ENCODE assay signal across 15 cellular contexts in genomic region chr12:56679834-56680575, GRCh38. TPM values are rescaled to one million over a fixed set of nuclear protein-coding genes. Genes with fewer than 3 reads are reported as not detected.
DNase-seq lines count a peak whose midpoint lies in the region; TF ChIP-seq lines count a peak whose summit lies in the region.
"Had no signal": no experiment of that assay in that cellular context is flagged by ENCODE, and none has a peak within 500 bp of the region (broad histone marks: within the 10 kb centered on the region; RNA-seq: fewer than 3 reads in every experiment).

No MANE protein-coding gene starts in this region.

- H3K79me1 ChIP-seq in mesendoderm (ENCODE audit: low read length) = peaks cover 4% of the 10 kb centered on the region

- no peak overlapping the region for H3K4me3 ChIP-seq in mesendoderm (ENCODE audit: low read length)

- TF ChIP-seq CTCF in RWPE1 (conservative IDR thresholded peaks at IDR 0.05; ENCODE audit: low read depth) = no peak

- H3K4me1 Mint-ChIP-seq in activated naive CD4-positive, alpha-beta T cell treated with anti-CD3 and anti-CD28 coated beads for 36 hours (ENCODE audit: low read depth) = peaks cover 82% of the 10 kb centered on the region
- H3K4me1 Mint-ChIP-seq in dendritic cell treated with granulocyte-macrophage colony-stimulating factor and Interleukin-4, amounts not matched to agents 40 ng/mL and 50 ng/mL, for 4 days (ENCODE audit: low read depth) = peaks cover 53% of the 10 kb centered on the region

- H3K79me2 ChIP-seq in mesendoderm (ENCODE audit: control insufficient read depth, insufficient read depth, low read length) = peaks cover 95% of the 10 kb centered on the region

- CTCF ChIA-PET in activated naive CD4-positive, alpha-beta T cell treated with anti-CD3 and anti-CD28 coated beads for 36 hours (lab: Charles Lee) = interaction anchor here (0.6 to 0.9 kb wide), 4 partner anchors 10 to 50 kb away, joined by 3 to 4 read pairs (median 3); partner anchors contain the start of gene BAZ2A
- CTCF ChIA-PET in RWPE1 (lab: Yijun Ruan, JAX) = interaction anchor here (0.6 kb wide), 1 partner anchor 47 kb away, joined by 3 read pairs; no protein-coding TSS in a partner anchor

- no peak overlapping the region for H3K4me2 ChIP-seq in mesendoderm (ENCODE audit: low read length)

- H3K4me1 ChIP-seq in mesendoderm (ENCODE audit: control insufficient read depth, low read depth, low read length) = no peaks in the 10 kb centered on the region

- H3K27me3 ChIP-seq in mesendoderm (ENCODE audit: insufficient read depth, low read length, poor library complexity) = no peaks in the 10 kb centered on the region
- H3K27me3 ChIP-seq: brain microvascular endothelial cell had no signal

- no peak overlapping the region for H3K56ac ChIP-seq in mesendoderm (ENCODE audit: low read length)

- POLR2A ChIA-PET in RWPE1 (lab: Yijun Ruan, JAX; ENCODE audit: low non-redundant PET) = no interaction called here

- H3K4me3 Mint-ChIP-seq in activated naive CD4-positive, alpha-beta T cell treated with anti-CD3 and anti-CD28 coated beads for 36 hours = no peak overlapping the region
- no peak overlapping the region for H3K4me3 Mint-ChIP-seq in dendritic cell treated with granulocyte-macrophage colony-stimulating factor and Interleukin-4, amounts not matched to agents 40 ng/mL and 50 ng/mL, for 4 days
- H3K4me3 Mint-ChIP-seq: activated B cell treated with CpG ODN at 0.5 μM for 24 hours had no signal

- H3K27ac Mint-ChIP-seq in activated naive CD4-positive, alpha-beta T cell treated with anti-CD3 and anti-CD28 coated beads for 36 hours = peak overlapping the region; percentile 58
- peak overlapping the region; percentile 34 for H3K27ac Mint-ChIP-seq in dendritic cell treated with granulocyte-macrophage colony-stimulating factor and Interleukin-4, amounts not matched to agents 40 ng/mL and 50 ng/mL, for 4 days
- H3K27ac Mint-ChIP-seq: activated B cell treated with CpG ODN at 0.5 μM for 24 hours had no signal

- intact Hi-C loops in activated naive CD4-positive, alpha-beta T cell treated with anti-CD3 and anti-CD28 coated beads for 36 hours (cut with micrococcal nuclease) = loop anchor here (10.0 kb wide), 1 partner anchor 1165 kb away; the partner anchor contains the start of gene CTDSP2
- intact Hi-C loops in dendritic cell treated with granulocyte-macrophage colony-stimulating factor and Interleukin-4, amounts not matched to agents 40 ng/mL and 50 ng/mL, for 4 days (cut with micrococcal nuclease) = no loop called here

- peaks cover 1% of the 10 kb centered on the region for H3K9me3 Mint-ChIP-seq in activated naive CD4-positive, alpha-beta T cell treated with anti-CD3 and anti-CD28 coated beads for 36 hours
- no peaks in the 10 kb centered on the region for H3K9me3 Mint-ChIP-seq in dendritic cell treated with granulocyte-macrophage colony-stimulating factor and Interleukin-4, amounts not matched to agents 40 ng/mL and 50 ng/mL, for 4 days
- H3K9me3 Mint-ChIP-seq: activated B cell treated with CpG ODN at 0.5 μM for 24 hours had no signal

- H3K23ac ChIP-seq in mesendoderm (ENCODE audit: low read length) = no peak overlapping the region

- H2AK5ac ChIP-seq in mesendoderm (ENCODE audit: low read length) = no peak overlapping the region

- peaks cover 3% of the 10 kb centered on the region for H3K36me3 ChIP-seq in mesendoderm (ENCODE audit: control insufficient read depth, insufficient read depth, low read length)

- H2BK120ac ChIP-seq in mesendoderm (ENCODE audit: low read depth, low read length) = no peak overlapping the region

- no peak overlapping the region for H3K9ac ChIP-seq in mesendoderm (ENCODE audit: low read length)

- no peak overlapping the region for H3K4ac ChIP-seq in mesendoderm (ENCODE audit: low read depth, low read length)

- H3K36me3 Mint-ChIP-seq in activated naive CD4-positive, alpha-beta T cell treated with anti-CD3 and anti-CD28 coated beads for 36 hours (ENCODE audit: low read depth) = peaks cover 47% of the 10 kb centered on the region
- H3K36me3 Mint-ChIP-seq in dendritic cell treated with granulocyte-macrophage colony-stimulating factor and Interleukin-4, amounts not matched to agents 40 ng/mL and 50 ng/mL, for 4 days (ENCODE audit: low read depth) = peaks cover 60% of the 10 kb centered on the region

- H3K27ac ChIP-seq in RWPE1 = peak overlapping the region; percentile 42
- H3K27ac ChIP-seq in mesendoderm (ENCODE audit: low read depth, low read length) = no peak overlapping the region
- H3K27ac ChIP-seq: brain microvascular endothelial cell had no signal

- DNase-seq in activated naive CD4-positive, alpha-beta T cell treated with anti-CD3 and anti-CD28 coated beads for 36 hours = no peak
- no peak for DNase-seq in activated naive CD4-positive, alpha-beta T cell treated with anti-CD3 and anti-CD28 coated beads, Interleukin-2, amount 50 U/mL, for 16 hours
- DNase-seq in RWPE1 (ENCODE audit: low spot score) (no peak), mesendoderm (no peak), NCI-H446 treated with DMSO at 0.1 percent for 48 hours (lab: John Stamatoyannopoulos, UW) (no peak)
- peak; percentile 32 for DNase-seq in stimulated activated CD8-positive, alpha-beta memory T cell treated with anti-CD3 and anti-CD28 coated beads, Interleukin-4, amount 100 ng/mL, for 48 hours
- no peak for DNase-seq in central memory CD4-positive, alpha-beta T cell
- DNase-seq: activated B cell treated with CpG ODN at 0.5 μM for 24 hours; brain microvascular endothelial cell; DMS53; effector CD4-positive, alpha-beta T cell; Kasumi-1; NCI-H1436 treated with DMSO at 0.1 percent for 48 hours; OCI-M1 had no signal

- no peak overlapping the region for H4K5ac ChIP-seq in mesendoderm (ENCODE audit: low read length)

- no CpG with 5 or more reads among the region's 15 CpGs for WGBS in mesendoderm (ENCODE audit: extremely low coverage, insufficient coverage, low lambda C conversion rate)

- H2BK5ac ChIP-seq in mesendoderm (ENCODE audit: low read length) = no peak overlapping the region

- no peak overlapping the region for H2BK15ac ChIP-seq in mesendoderm (replicated peaks; ENCODE audit: low read depth)

- H3K18ac ChIP-seq in mesendoderm (ENCODE audit: low read length) = no peak overlapping the region

- no peak overlapping the region for H4K8ac ChIP-seq in mesendoderm (ENCODE audit: low read depth, low read length)

- no peaks in the 10 kb centered on the region for H3K27me3 Mint-ChIP-seq in activated naive CD4-positive, alpha-beta T cell treated with anti-CD3 and anti-CD28 coated beads for 36 hours (ENCODE audit: low read depth)
- no peaks in the 10 kb centered on the region for H3K27me3 Mint-ChIP-seq in dendritic cell treated with granulocyte-macrophage colony-stimulating factor and Interleukin-4, amounts not matched to agents 40 ng/mL and 50 ng/mL, for 4 days
- H3K27me3 Mint-ChIP-seq: activated B cell treated with CpG ODN at 0.5 μM for 24 hours had no signal

RNA-seq across cellular contexts. Expression of gene PTGES3, which starts 8.1 kb away (rescaled TPM):
- 100 to 1,000 TPM; 289 to 293 TPM for total RNA-seq in activated naive CD4-positive, alpha-beta T cell treated with anti-CD3 and anti-CD28 coated beads for 36 hours
- 469 TPM for polyA plus RNA-seq in mesendoderm (2013, experiment 1 of 2)
- 463 TPM for polyA plus RNA-seq in mesendoderm (2013, experiment 2 of 2)

RNA-seq across cellular contexts. Expression of gene ATP5F1B, which starts 34.2 kb away (rescaled TPM):
- 100 to 1,000 TPM; 854 to 863 TPM for total RNA-seq in activated naive CD4-positive, alpha-beta T cell treated with anti-CD3 and anti-CD28 coated beads for 36 hours
- polyA plus RNA-seq in mesendoderm (2013, experiment 1 of 2) = 707 TPM
- 706 TPM for polyA plus RNA-seq in mesendoderm (2013, experiment 2 of 2)

RNA-seq across cellular contexts. Expression of gene NACA, which starts 45.1 kb away (rescaled TPM):
- total RNA-seq in activated naive CD4-positive, alpha-beta T cell treated with anti-CD3 and anti-CD28 coated beads for 36 hours = 1,000 to 10,000 TPM; 1,279 to 1,321 TPM
- 2,191 TPM for polyA plus RNA-seq in mesendoderm (2013, experiment 1 of 2)
- polyA plus RNA-seq in mesendoderm (2013, experiment 2 of 2) = 2,194 TPM

RNA-seq across cellular contexts. Expression of gene BAZ2A, which starts 49.9 kb away (rescaled TPM):
- 10 to 100 TPM; 78.3 to 80.0 TPM for total RNA-seq in activated naive CD4-positive, alpha-beta T cell treated with anti-CD3 and anti-CD28 coated beads for 36 hours
- polyA plus RNA-seq in mesendoderm (2013, experiment 1 of 2) = 66.2 TPM
- polyA plus RNA-seq in mesendoderm (2013, experiment 2 of 2) = 68.8 TPM
